In genomic region chr12:88156075-88156654, GRCh38 we compare ENCODE assay signal across 22 cellular contexts.
"Had no signal": no experiment of that assay in that cellular context is flagged by ENCODE, and none has a peak within 500 bp of the region (broad histone marks: within the 10 kb centered on the region; RNA-seq: fewer than 3 reads in every experiment).

No MANE protein-coding gene starts in this region.

- H3K27me3 ChIP-seq: colonic mucosa, esophagus squamous epithelium, gastroesophageal sphincter, spleen, stomach had no signal

- H3K27ac ChIP-seq: colonic mucosa, esophagus squamous epithelium, gastroesophageal sphincter, spleen, stomach, thoracic aorta had no signal

- H3K4me3 ChIP-seq: colonic mucosa, esophagus squamous epithelium, gastroesophageal sphincter, lung, spleen, stomach, thoracic aorta had no signal

- DNase-seq: colonic mucosa; dermis blood vessel endothelial cell; esophagus squamous epithelium; foreskin fibroblast; glutamatergic neuron; kidney; left cardiac atrium; left ventricle myocardium superior; mesenchymal stem cell; naive thymus-derived CD4-positive, alpha-beta T cell; spleen; stimulated activated CD4-positive, alpha-beta T cell treated with anti-CD3 and anti-CD28 coated beads, Interleukin-15, amount 100 ng/mL, for 24 hours; stimulated activated CD4-positive, alpha-beta T cell treated with anti-CD3 and anti-CD28 coated beads, Interleukin-2, amount 100 ng/mL, for 24 hours; stimulated activated CD4-positive, alpha-beta T cell treated with anti-CD3 and anti-CD28 coated beads, Interleukin-4, amount 100 ng/mL, for 4 hours; stimulated activated naive CD4-positive, alpha-beta T cell; stomach; substantia nigra; trophoblast cell had no signal

- ATAC-seq: gastroesophageal sphincter; left cardiac atrium; left ventricle myocardium superior; naive thymus-derived CD4-positive, alpha-beta T cell; sciatic nerve had no signal

- H3K9me3 Mint-ChIP-seq: naive thymus-derived CD4-positive, alpha-beta T cell had no signal

- H3K9me3 ChIP-seq: colonic mucosa, esophagus squamous epithelium, gastroesophageal sphincter, spleen, stomach, thoracic aorta had no signal

- H3K27me3 Mint-ChIP-seq: naive thymus-derived CD4-positive, alpha-beta T cell had no signal

- H3K4me3 Mint-ChIP-seq: naive thymus-derived CD4-positive, alpha-beta T cell had no signal

- H3K36me3 ChIP-seq: colonic mucosa had no signal

- H3K4me1 ChIP-seq: colonic mucosa, esophagus squamous epithelium, spleen had no signal
